In genomic region chr11:92880391-92880790, GRCh38 we compare ENCODE assay signal across 22 cellular contexts.
DNase-seq lines count a peak whose midpoint lies in the region; ATAC-seq and TF ChIP-seq lines count a peak whose summit lies in the region.
"Had no signal": no experiment of that assay in that cellular context is flagged by ENCODE, and none has a peak within 500 bp of the region (broad histone marks: within the 10 kb centered on the region; RNA-seq: fewer than 3 reads in every experiment).

No MANE protein-coding gene starts in this region.

- 76 to 82% methylated on average over 3 of the region's 3 CpGs for WGBS in lower leg skin, 2 donors

- H3K36me3 ChIP-seq in BJ (ENCODE audit: control insufficient read depth, insufficient read depth, low read length) (no peaks in the 10 kb centered on the region), brain microvascular endothelial cell (replicated peaks) (no peaks in the 10 kb centered on the region)
- H3K36me3 ChIP-seq: left lung, upper lobe of left lung had no signal

- intact Hi-C loops in lower leg skin (cut with DNase I; ENCODE audit: low total_unique reads), result no loop called here

- POLR2A ChIA-PET in BJ (lab: Charles Lee), result no interaction called here

- DNase-seq in BJ (ENCODE audit: low read depth), result peak; percentile 25
- DNase-seq in LHCN-M2 (ENCODE audit: low read depth), result peak; percentile 3
- DNase-seq in brain microvascular endothelial cell, result peak; percentile 3
- DNase-seq in renal cortical epithelial cell (ENCODE audit: low read depth), result peak; percentile 73
- no peak for DNase-seq in lower leg skin (ENCODE audit: low spot score in 2 of 2)
- DNase-seq in NOMO-1 treated with DMSO at 0.1 percent for 48 hours (lab: John Stamatoyannopoulos, UW; ENCODE audit: unreplicated experiment), result no peak
- DNase-seq: activated CD4-positive, alpha-beta T cell treated with anti-CD3 and anti-CD28 coated beads, Interleukin-2, amount 50 U/mL, for 4 hours; activated CD8-positive, alpha-beta memory T cell treated with anti-CD3 and anti-CD28 coated beads, Interleukin-2, amount 50 U/mL, for 4 hours; activated effector memory CD4-positive, alpha-beta T cell treated with Interleukin-2 at 50 U/mL for 16 hours; AML-193; CD8-positive, alpha-beta memory T cell; DMS153; head of caudate nucleus; left lung; NCI-H1417 treated with DMSO at 0.1 percent for 48 hours; NCI-H510A; stimulated activated CD4-positive, alpha-beta T cell treated with anti-CD3 and anti-CD28 coated beads, Interleukin-15, amount 100 ng/mL, for 24 hours; upper lobe of left lung had no signal

- no peak for TF ChIP-seq POLR2A in lower leg skin (IDR thresholded peaks at IDR 0.05)

- in situ Hi-C loops in brain microvascular endothelial cell (cut with HindIII; ENCODE audit: low pct_ligation_motif_present, low sequenced_read_pairs), result no loop called here

- ATAC-seq in HG03469 (IDR thresholded peaks at IDR 0.05; ENCODE audit: unreplicated experiment), result no peak
- ATAC-seq: left lung, Panc1, sciatic nerve had no signal

- no peaks in the 10 kb centered on the region for H3K27me3 ChIP-seq in BJ (ENCODE audit: control insufficient read depth, insufficient read depth, low read length)
- H3K27me3 ChIP-seq in brain microvascular endothelial cell (replicated peaks), result no peaks in the 10 kb centered on the region
- H3K27me3 ChIP-seq: left lung, upper lobe of left lung had no signal

- TF ChIP-seq CTCF in BJ (IDR thresholded peaks at IDR 0.05; ENCODE audit: insufficient read depth, low read depth, low read length) (no peak), brain microvascular endothelial cell (IDR thresholded peaks at IDR 0.05; ENCODE audit: low read depth, low read length, missing control alignments) (no peak), lower leg skin (IDR thresholded peaks at IDR 0.05) (no peak)

- no peak overlapping the region for H3K4me3 ChIP-seq in BJ (ENCODE audit: low read depth, low read length)
- no peak overlapping the region for H3K4me3 ChIP-seq in brain microvascular endothelial cell (ENCODE audit: low read depth, low read length)
- H3K4me3 ChIP-seq in lower leg skin (ENCODE audit: low read depth, poor library complexity, severe bottlenecking), result no peak overlapping the region
- H3K4me3 ChIP-seq: left lung, upper lobe of left lung had no signal

- CTCF ChIA-PET in BJ (lab: Yijun Ruan, JAX), result no interaction called here

- H3K27ac ChIP-seq in brain microvascular endothelial cell, result no peak overlapping the region
- H3K27ac ChIP-seq: left lung, parathyroid adenoma, upper lobe of left lung had no signal

Comparison
In these comparisons a context has a peak if more than half of its experiments do, and no peak if none do; other contexts are left out.
1. DNase-seq: peak in BJ (single experiment), LHCN-M2 (single experiment), brain microvascular endothelial cell (single experiment) and renal cortical epithelial cell (single experiment); none in lower leg skin (0 of 2) and NOMO-1 treated with DMSO at 0.1 percent for 48 hours (single experiment).